In the genomic region with DNA sequence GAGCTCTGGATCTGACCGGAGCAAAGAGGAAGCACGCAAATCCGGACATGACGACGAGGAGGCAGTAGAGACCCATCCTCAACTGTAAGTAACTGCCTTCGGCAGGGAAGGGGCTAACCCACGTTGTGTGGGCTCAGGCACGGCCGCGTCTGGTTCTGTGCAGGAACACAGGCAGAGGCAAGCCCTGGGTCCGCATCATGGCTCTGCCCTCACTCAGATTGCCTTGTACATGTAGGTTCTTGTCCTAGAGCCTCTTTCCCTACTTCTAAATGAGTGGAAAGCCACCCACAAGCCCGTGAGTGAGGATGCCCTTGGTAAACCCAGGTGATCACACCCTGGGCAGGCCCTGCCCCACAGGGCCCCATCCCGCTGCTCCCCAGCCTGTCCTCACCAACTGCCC, we compare ENCODE assay signal across 13 cellular contexts. TPM values are rescaled to one million over a fixed set of nuclear protein-coding genes. Genes with fewer than 3 reads are reported as not detected.
DNase-seq lines count a peak whose midpoint lies in the region; ATAC-seq lines count a peak whose summit lies in the region.
"Had no signal": no experiment of that assay in that cellular context is flagged by ENCODE, and none has a peak within 500 bp of the region (broad histone marks: within the 10 kb centered on the region; RNA-seq: fewer than 3 reads in every experiment).

No MANE protein-coding gene starts in this region.

- H3K4me1 Mint-ChIP-seq in activated T-helper 17 cell treated with anti-CD3 and anti-CD28 coated beads, Interleukin-2, amount 50 U/mL, for 72 hours, result peaks cover 6% of the 10 kb centered on the region
- peaks cover 0 to 2% (median 0%) of the 10 kb centered on the region in 7 donors for H3K4me1 Mint-ChIP-seq in naive thymus-derived CD4-positive, alpha-beta T cell
- H3K4me1 Mint-ChIP-seq in stimulated activated naive B cell treated with anti-CD40 and anti-IgM and Interleukin-4, amounts not matched to agents 10 μg/mL and 1 μg/mL and 100 μg/mL, for 72 hours, result peaks cover 2 to 12% of the 10 kb centered on the region in 2 donors

- intact Hi-C loops in naive thymus-derived CD4-positive, alpha-beta T cell (cut with micrococcal nuclease), result no loop called here

- H3K9me3 Mint-ChIP-seq in activated T-helper 17 cell treated with anti-CD3 and anti-CD28 coated beads, Interleukin-2, amount 50 U/mL, for 72 hours, result no peaks in the 10 kb centered on the region
- H3K9me3 Mint-ChIP-seq in naive thymus-derived CD4-positive, alpha-beta T cell, result no peaks in the 10 kb centered on the region
- H3K9me3 Mint-ChIP-seq in stimulated activated naive B cell treated with anti-CD40 and anti-IgM and Interleukin-4, amounts not matched to agents 10 μg/mL and 1 μg/mL and 100 μg/mL, for 72 hours, result no peaks in the 10 kb centered on the region

- no peak overlapping the region for H3K4me3 ChIP-seq in H7 (ENCODE audit: insufficient read depth, low read depth, low read length)
- no peak overlapping the region for H3K4me3 ChIP-seq in naive thymus-derived CD4-positive, alpha-beta T cell (ENCODE audit: low read length)
- H3K4me3 ChIP-seq: SJCRH30 had no signal

- no peak overlapping the region for H3K27ac Mint-ChIP-seq in activated T-helper 17 cell treated with anti-CD3 and anti-CD28 coated beads, Interleukin-2, amount 50 U/mL, for 72 hours
- H3K27ac Mint-ChIP-seq in naive thymus-derived CD4-positive, alpha-beta T cell, result peak overlapping the region in 1 of 9 donors; percentile 75
- no peak overlapping the region for H3K27ac Mint-ChIP-seq in stimulated activated naive B cell treated with anti-CD40 and anti-IgM and Interleukin-4, amounts not matched to agents 10 μg/mL and 1 μg/mL and 100 μg/mL, for 72 hours

- H3K27ac ChIP-seq in epithelial cell of prostate, result peak overlapping the region; percentile 48
- H3K27ac ChIP-seq in naive thymus-derived CD4-positive, alpha-beta T cell (ENCODE audit: low read depth, low read length), result no peak overlapping the region
- H3K27ac ChIP-seq: SJCRH30 had no signal

- no peaks in the 10 kb centered on the region for H3K4me1 ChIP-seq in naive thymus-derived CD4-positive, alpha-beta T cell (ENCODE audit: control insufficient read depth in 2 of 2, insufficient read depth in 2 of 2, low read length in 2 of 2)
- H3K4me1 ChIP-seq: SJCRH30 had no signal

- CTCF ChIA-PET in naive thymus-derived CD4-positive, alpha-beta T cell (lab: Charles Lee), result interaction anchor here (1.1 kb wide), 1 partner anchor 55 kb away, joined by 3 read pairs; a partner anchor contains a TSS

- peaks cover 52% of the 10 kb centered on the region for H3K36me3 Mint-ChIP-seq in activated T-helper 17 cell treated with anti-CD3 and anti-CD28 coated beads, Interleukin-2, amount 50 U/mL, for 72 hours (ENCODE audit: low read depth)
- peaks cover 0 to 32% (median 9%) of the 10 kb centered on the region in 5 donors for H3K36me3 Mint-ChIP-seq in naive thymus-derived CD4-positive, alpha-beta T cell
- H3K36me3 Mint-ChIP-seq in stimulated activated naive B cell treated with anti-CD40 and anti-IgM and Interleukin-4, amounts not matched to agents 10 μg/mL and 1 μg/mL and 100 μg/mL, for 72 hours, result peaks cover 28 to 43% of the 10 kb centered on the region in 2 donors

- H3K27me3 ChIP-seq in H7 (ENCODE audit: control insufficient read depth, insufficient read depth, low read length), result no peaks in the 10 kb centered on the region
- H3K27me3 ChIP-seq in naive thymus-derived CD4-positive, alpha-beta T cell (ENCODE audit: control insufficient read depth in 2 of 2, insufficient read depth in 2 of 2, low read length in 2 of 2), result no peaks in the 10 kb centered on the region
- H3K27me3 ChIP-seq: SJCRH30 had no signal

- no peaks in the 10 kb centered on the region for H3K27me3 Mint-ChIP-seq in activated T-helper 17 cell treated with anti-CD3 and anti-CD28 coated beads, Interleukin-2, amount 50 U/mL, for 72 hours
- no peaks in the 10 kb centered on the region for H3K27me3 Mint-ChIP-seq in naive thymus-derived CD4-positive, alpha-beta T cell
- no peaks in the 10 kb centered on the region for H3K27me3 Mint-ChIP-seq in stimulated activated naive B cell treated with anti-CD40 and anti-IgM and Interleukin-4, amounts not matched to agents 10 μg/mL and 1 μg/mL and 100 μg/mL, for 72 hours

- no peaks in the 10 kb centered on the region for H3K9me3 ChIP-seq in naive thymus-derived CD4-positive, alpha-beta T cell (ENCODE audit: control insufficient read depth in 2 of 3, low read length in 3 of 3)
- H3K9me3 ChIP-seq: SJCRH30 had no signal

- POLR2A ChIA-PET in naive thymus-derived CD4-positive, alpha-beta T cell (lab: Charles Lee), result interaction anchor here (1.0 to 2.7 kb wide), 3 partner anchors 9 to 81 kb away, joined by 3 to 8 read pairs (median 3); a partner anchor contains a TSS

- ATAC-seq in activated T-helper 17 cell treated with anti-CD3 and anti-CD28 coated beads, Interleukin-2, amount 50 U/mL, for 72 hours (replicated peaks), result peak; percentile 11
- peak; percentile 23 for ATAC-seq in naive thymus-derived CD4-positive, alpha-beta T cell
- ATAC-seq in stimulated activated naive B cell treated with anti-CD40 and anti-IgM and Interleukin-4, amounts not matched to agents 10 μg/mL and 1 μg/mL and 100 μg/mL, for 72 hours (replicated peaks), result no peak

- peaks cover 23% of the 10 kb centered on the region for H3K36me3 ChIP-seq in H7 (replicated peaks; ENCODE audit: control insufficient read depth, insufficient read depth, low read length)
- peaks cover 9 to 58% (median 19%) of the 10 kb centered on the region in 3 experiments for H3K36me3 ChIP-seq in naive thymus-derived CD4-positive, alpha-beta T cell (ENCODE audit: control insufficient read depth in 2 of 3, insufficient read depth in 3 of 3, low read length in 3 of 3)

- H3K4me3 Mint-ChIP-seq in activated T-helper 17 cell treated with anti-CD3 and anti-CD28 coated beads, Interleukin-2, amount 50 U/mL, for 72 hours, result no peak overlapping the region
- no peak overlapping the region for H3K4me3 Mint-ChIP-seq in naive thymus-derived CD4-positive, alpha-beta T cell
- H3K4me3 Mint-ChIP-seq in stimulated activated naive B cell treated with anti-CD40 and anti-IgM and Interleukin-4, amounts not matched to agents 10 μg/mL and 1 μg/mL and 100 μg/mL, for 72 hours, result no peak overlapping the region

- DNase-seq in H7 (peak; percentile 19), epithelial cell of prostate (ENCODE audit: low read depth, low spot score) (no peak), 8988T (no peak), D341Med (ENCODE audit: low spot score) (no peak)
- DNase-seq in naive thymus-derived CD4-positive, alpha-beta T cell, result no peak
- no peak for DNase-seq in stimulated activated naive B cell treated with anti-CD40 and anti-IgM and Interleukin-4, amounts not matched to agents 10 μg/mL and 1 μg/mL and 100 μg/mL, for 72 hours
- DNase-seq: C1 segment of cervical spinal cord, Kasumi-1, NCI-H1105, NCI-H187, NCI-H69, SJCRH30 had no signal

RNA-seq across cellular contexts. Expression of a gene that starts 8.9 kb away (rescaled TPM):
- total RNA-seq in H7 (2014; rRNA removed; shearing (Covaris generic)), result 5,486 and 6,641 TPM in 2 replicates
- 1,000 to 10,000 TPM; 3,687 to 4,380 TPM for total RNA-seq in activated T-helper 17 cell treated with anti-CD3 and anti-CD28 coated beads, Interleukin-2, amount 50 U/mL, for 72 hours
- total RNA-seq in naive thymus-derived CD4-positive, alpha-beta T cell, result 1,000 to 10,000 TPM; 1,375 to 2,107 (median 1,573) TPM
- polyA plus RNA-seq in naive thymus-derived CD4-positive, alpha-beta T cell, result 1,000 to 10,000 TPM; 1,871 to 2,384 TPM

RNA-seq across cellular contexts. Expression of a gene that starts 15.3 kb away (rescaled TPM):
- 119 and 130 TPM in 2 replicates for total RNA-seq in H7 (2014; rRNA removed; shearing (Covaris generic))
- 100 to 1,000 TPM in 1 of 2 donors, 10 to 100 TPM in 1; 94.4 to 177 TPM for total RNA-seq in activated T-helper 17 cell treated with anti-CD3 and anti-CD28 coated beads, Interleukin-2, amount 50 U/mL, for 72 hours
- total RNA-seq in naive thymus-derived CD4-positive, alpha-beta T cell, result 100 to 1,000 TPM in 4 of 5 experiments, 10 to 100 TPM in 1; 90.6 to 142 (median 132) TPM
- 10 to 100 TPM; 20.3 to 36.4 TPM for polyA plus RNA-seq in naive thymus-derived CD4-positive, alpha-beta T cell

RNA-seq across cellular contexts. Expression of a gene that starts 55.7 kb away (rescaled TPM):
- 76.1 and 89.9 TPM in 2 replicates for total RNA-seq in H7 (2014; rRNA removed; shearing (Covaris generic))
- total RNA-seq in activated T-helper 17 cell treated with anti-CD3 and anti-CD28 coated beads, Interleukin-2, amount 50 U/mL, for 72 hours, result 10 to 100 TPM; 44.8 to 65.5 TPM
- total RNA-seq in naive thymus-derived CD4-positive, alpha-beta T cell, result 100 to 1,000 TPM; 103 to 202 (median 158) TPM
- polyA plus RNA-seq in naive thymus-derived CD4-positive, alpha-beta T cell, result 100 to 1,000 TPM in 1 of 2 donors, 10 to 100 TPM in 1; 84.3 to 114 TPM

Comparison
In these comparisons a context has a peak if more than half of its experiments do, and no peak if none do; other contexts are left out.
1. ATAC-seq: peak in activated T-helper 17 cell treated with anti-CD3 and anti-CD28 coated beads, Interleukin-2, amount 50 U/mL, for 72 hours (single experiment) and naive thymus-derived CD4-positive, alpha-beta T cell (single experiment); none in stimulated activated naive B cell treated with anti-CD40 and anti-IgM and Interleukin-4, amounts not matched to agents 10 μg/mL and 1 μg/mL and 100 μg/mL, for 72 hours (0 of 2).